ENCODE assay signal across 18 cellular contexts in the genomic region with DNA sequence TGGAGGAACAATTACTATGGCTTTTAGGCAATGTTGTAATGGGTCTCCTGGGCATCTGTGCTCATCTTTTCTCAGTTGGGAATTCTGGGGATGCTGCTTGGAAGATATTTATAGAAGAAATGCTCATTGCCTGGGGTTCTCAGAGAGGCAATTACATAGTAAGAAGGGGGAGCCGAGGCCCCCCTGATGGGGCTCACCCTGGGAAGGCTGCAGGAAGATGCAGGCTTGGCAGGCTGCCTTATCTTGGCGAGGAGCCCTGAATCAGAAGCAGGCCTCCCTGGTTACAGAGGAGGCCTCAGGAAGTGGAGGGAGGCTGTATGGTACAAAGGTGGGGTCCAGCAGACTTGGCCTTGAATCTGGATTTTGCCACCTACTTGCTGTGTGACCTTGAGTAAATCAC.
DNase-seq lines count a peak whose midpoint lies in the region; ATAC-seq and TF ChIP-seq lines count a peak whose summit lies in the region.
"Had no signal": no experiment of that assay in that cellular context is flagged by ENCODE, and none has a peak within 500 bp of the region (broad histone marks: within the 10 kb centered on the region; RNA-seq: fewer than 3 reads in every experiment).

No MANE protein-coding gene starts in this region.

- H3K27me3 ChIP-seq in breast epithelium = no peaks in the 10 kb centered on the region
- H3K27me3 ChIP-seq: dorsolateral prefrontal cortex had no signal

- H3K36me3 ChIP-seq in breast epithelium = no peaks in the 10 kb centered on the region

- intact Hi-C loops in breast epithelium (cut with DNase I; ENCODE audit: low total_unique reads) (no loop called here), left colon (cut with DNase I, micrococcal nuclease) (no loop called here)

- peak; percentile 8 for DNase-seq in NCI-H1105 treated with DMSO at 0.1 percent for 48 hours (lab: John Stamatoyannopoulos, UW)
- DNase-seq in NCI-H1105 (lab: John Stamatoyannopoulos, UW) = no peak
- DNase-seq in breast epithelium (ENCODE audit: low spot score in 2 of 2) = no peak
- peak; percentile 53 to 60 for DNase-seq in left colon
- DNase-seq in smooth muscle cell of the brain vasculature (ENCODE audit: low read depth, low spot score) = peak; percentile 32
- no peak for DNase-seq in activated CD4-positive, alpha-beta T cell treated with anti-CD3 and anti-CD28 coated beads, Interleukin-2, amount 50 U/mL, for 48 hours
- no peak for DNase-seq in SW 1271 (lab: John Stamatoyannopoulos, UW)
- no peak for DNase-seq in NCI-H748 treated with DMSO at 0.1 percent for 48 hours (lab: John Stamatoyannopoulos, UW)
- DNase-seq: 8988T; activated CD4-positive, alpha-beta T cell treated with anti-CD3 and anti-CD28 coated beads for 36 hours; activated naive CD8-positive, alpha-beta T cell treated with anti-CD3 and anti-CD28 coated beads for 36 hours; dorsolateral prefrontal cortex; foreskin melanocyte; GOT3; NCI-H1930; NCI-H446; RPMI8226; stimulated activated CD4-positive, alpha-beta T cell treated with anti-CD3 and anti-CD28 coated beads, Interleukin-12 subunit alpha, Interleukin-12 subunit beta, amount 100 ng/mL, for 4 hours had no signal

- H3K9me3 ChIP-seq in breast epithelium = no peaks in the 10 kb centered on the region

- no peak overlapping the region for H3K4me3 ChIP-seq in breast epithelium
- H3K4me3 ChIP-seq: dorsolateral prefrontal cortex had no signal

- peak overlapping the region; percentile 76 to 80 for H3K27ac ChIP-seq in breast epithelium

- ATAC-seq in left colon = peak; percentile 34
- ATAC-seq: activated CD4-positive, alpha-beta T cell treated with anti-CD3 and anti-CD28 coated beads for 36 hours had no signal

- H3K4me1 ChIP-seq in breast epithelium = peaks cover 0 to 20% of the 10 kb centered on the region in 2 donors

- no peak for TF ChIP-seq CTCF in breast epithelium (IDR thresholded peaks at IDR 0.05)

- no peak for TF ChIP-seq POLR2A in breast epithelium (IDR thresholded peaks at IDR 0.05)

Comparison
In these comparisons a context has a peak if more than half of its experiments do, and no peak if none do; other contexts are left out.
1. DNase-seq: peak in NCI-H1105 treated with DMSO at 0.1 percent for 48 hours (single experiment), left colon (2 of 2) and smooth muscle cell of the brain vasculature (single experiment); none in NCI-H1105 (single experiment), breast epithelium (0 of 2), activated CD4-positive, alpha-beta T cell treated with anti-CD3 and anti-CD28 coated beads, Interleukin-2, amount 50 U/mL, for 48 hours (0 of 2), SW 1271 (0 of 2) and NCI-H748 treated with DMSO at 0.1 percent for 48 hours (single experiment).